Comparison of ENCODE assay signal across 12 cellular contexts in genomic region chr6:108630050-108630714, GRCh38.
DNase-seq lines count a peak whose midpoint lies in the region; ATAC-seq and TF ChIP-seq lines count a peak whose summit lies in the region.
"Had no signal": no experiment of that assay in that cellular context is flagged by ENCODE, and none has a peak within 500 bp of the region (broad histone marks: within the 10 kb centered on the region; RNA-seq: fewer than 3 reads in every experiment).

No MANE protein-coding gene starts in this region.

- TF ChIP-seq CTCF in NB4 (IDR thresholded peaks at IDR 0.05; ENCODE audit: low read depth, low read length) (no peak), body of pancreas (IDR thresholded peaks at IDR 0.05) (no peak), progenitor cell of endocrine pancreas (IDR thresholded peaks at IDR 0.05; ENCODE audit: unreplicated experiment) (no peak), ascending aorta (IDR thresholded peaks at IDR 0.05) (no peak)

- intact Hi-C loops in activated CD4-positive, alpha-beta T cell treated with anti-CD3 and anti-CD28 coated beads, Interleukin-2, amount 10 ng/mL, durations not matched to agents 24 days and 14 days (cut with micrococcal nuclease), result loop anchor here (2.0 kb wide), 1 partner anchor 65 kb away; no protein-coding TSS in a partner anchor
- intact Hi-C loops in body of pancreas (cut with DNase I) (no loop called here), ascending aorta (cut with DNase I) (no loop called here)

- H3K36me3 ChIP-seq in body of pancreas (replicated peaks in 1 of 2; ENCODE audit: insufficient read depth in 1 of 2, low read depth in 2 of 2) (no peaks in the 10 kb centered on the region), ascending aorta (no peaks in the 10 kb centered on the region)

- H3K27ac ChIP-seq in body of pancreas (peak overlapping the region in 3 of 4 donors; percentile 5 to 46 (median 38)), ascending aorta (no peak overlapping the region)
- H3K27ac ChIP-seq: A549 had no signal

- no peaks in the 10 kb centered on the region for H3K36me3 Mint-ChIP-seq in activated CD4-positive, alpha-beta T cell treated with anti-CD3 and anti-CD28 coated beads, Interleukin-2, amount 10 ng/mL, durations not matched to agents 24 days and 14 days (ENCODE audit: low read depth)
- no peaks in the 10 kb centered on the region for H3K36me3 Mint-ChIP-seq in progenitor cell of endocrine pancreas (ENCODE audit: insufficient read depth)

- peak overlapping the region; percentile 8 for H3K27ac Mint-ChIP-seq in activated CD4-positive, alpha-beta T cell treated with anti-CD3 and anti-CD28 coated beads, Interleukin-2, amount 10 ng/mL, durations not matched to agents 24 days and 14 days
- peak overlapping the region; percentile 42 for H3K27ac Mint-ChIP-seq in progenitor cell of endocrine pancreas

- H3K9me3 ChIP-seq in body of pancreas (no peaks in the 10 kb centered on the region), ascending aorta (no peaks in the 10 kb centered on the region)
- H3K9me3 ChIP-seq: A549 had no signal

- peaks cover 27% of the 10 kb centered on the region for H3K4me1 Mint-ChIP-seq in activated CD4-positive, alpha-beta T cell treated with anti-CD3 and anti-CD28 coated beads, Interleukin-2, amount 10 ng/mL, durations not matched to agents 24 days and 14 days
- peaks cover 12% of the 10 kb centered on the region for H3K4me1 Mint-ChIP-seq in progenitor cell of endocrine pancreas (ENCODE audit: low read depth)

- WGBS in body of pancreas, 2 donors, result 80 to 85% methylated on average over 4 of the region's 4 CpGs

- peak; percentile 67 for DNase-seq in activated CD4-positive, alpha-beta T cell treated with anti-CD3 and anti-CD28 coated beads, Interleukin-2, amount 10 ng/mL, durations not matched to agents 24 days and 14 days
- no peak for DNase-seq in activated CD4-positive, alpha-beta T cell treated with anti-CD3 and anti-CD28 coated beads for 48 hours
- DNase-seq in NB4 (ENCODE audit: low read depth) (peak; percentile 36), body of pancreas (no peak), progenitor cell of endocrine pancreas (ENCODE audit: low spot score, unreplicated experiment) (no peak), ascending aorta (ENCODE audit: low spot score in 2 of 2) (no peak)
- DNase-seq: activated CD8-positive, alpha-beta memory T cell treated with anti-CD3 and anti-CD28 coated beads, Interleukin-2, amount 50 U/mL, for 48 hours; SHP77 treated with DMSO at 0.1 percent for 48 hours had no signal

- no peaks in the 10 kb centered on the region for H3K9me3 Mint-ChIP-seq in activated CD4-positive, alpha-beta T cell treated with anti-CD3 and anti-CD28 coated beads, Interleukin-2, amount 10 ng/mL, durations not matched to agents 24 days and 14 days
- no peaks in the 10 kb centered on the region for H3K9me3 Mint-ChIP-seq in progenitor cell of endocrine pancreas (ENCODE audit: low read depth)

- H3K4me1 ChIP-seq in body of pancreas (peaks cover 93% of the 10 kb centered on the region), ascending aorta (peaks cover 28 to 47% of the 10 kb centered on the region in 2 donors)
- H3K4me1 ChIP-seq: A549 had no signal

- peak overlapping the region; percentile 40 for H3K4me3 Mint-ChIP-seq in activated CD4-positive, alpha-beta T cell treated with anti-CD3 and anti-CD28 coated beads, Interleukin-2, amount 10 ng/mL, durations not matched to agents 24 days and 14 days
- no peak overlapping the region for H3K4me3 Mint-ChIP-seq in progenitor cell of endocrine pancreas (ENCODE audit: low read depth)

- H3K4me3 ChIP-seq in NB4 (ENCODE audit: low read depth, low read length) (no peak overlapping the region), body of pancreas (no peak overlapping the region), ascending aorta (no peak overlapping the region)
- H3K4me3 ChIP-seq: A549 had no signal

- H3K27me3 ChIP-seq in body of pancreas, result no peaks in the 10 kb centered on the region
- H3K27me3 ChIP-seq in ascending aorta, result no peaks in the 10 kb centered on the region

- H3K27me3 Mint-ChIP-seq in activated CD4-positive, alpha-beta T cell treated with anti-CD3 and anti-CD28 coated beads, Interleukin-2, amount 10 ng/mL, durations not matched to agents 24 days and 14 days, result no peaks in the 10 kb centered on the region
- no peaks in the 10 kb centered on the region for H3K27me3 Mint-ChIP-seq in progenitor cell of endocrine pancreas

- TF ChIP-seq POLR2A in NB4 (IDR thresholded peaks at IDR 0.05; ENCODE audit: extremely low read depth, insufficient read length) (no peak), body of pancreas (IDR thresholded peaks at IDR 0.05) (no peak)

- ATAC-seq in body of pancreas (no peak), HG02610 (IDR thresholded peaks at IDR 0.05; ENCODE audit: unreplicated experiment) (no peak), GM21576 (IDR thresholded peaks at IDR 0.05; ENCODE audit: unreplicated experiment) (no peak)
- ATAC-seq: A549, sciatic nerve had no signal

Comparison
In these comparisons a context has a peak if more than half of its experiments do, and no peak if none do; other contexts are left out.
1. DNase-seq: peak in activated CD4-positive, alpha-beta T cell treated with anti-CD3 and anti-CD28 coated beads, Interleukin-2, amount 10 ng/mL, durations not matched to agents 24 days and 14 days (single experiment) and NB4 (single experiment); none in activated CD4-positive, alpha-beta T cell treated with anti-CD3 and anti-CD28 coated beads for 48 hours (single experiment), body of pancreas (0 of 4), progenitor cell of endocrine pancreas (single experiment) and ascending aorta (0 of 2).
2. H3K27ac ChIP-seq: peak in body of pancreas (3 of 4); none in ascending aorta (0 of 2).